Comparison of ENCODE assay signal across 10 cellular contexts in the genomic region with DNA sequence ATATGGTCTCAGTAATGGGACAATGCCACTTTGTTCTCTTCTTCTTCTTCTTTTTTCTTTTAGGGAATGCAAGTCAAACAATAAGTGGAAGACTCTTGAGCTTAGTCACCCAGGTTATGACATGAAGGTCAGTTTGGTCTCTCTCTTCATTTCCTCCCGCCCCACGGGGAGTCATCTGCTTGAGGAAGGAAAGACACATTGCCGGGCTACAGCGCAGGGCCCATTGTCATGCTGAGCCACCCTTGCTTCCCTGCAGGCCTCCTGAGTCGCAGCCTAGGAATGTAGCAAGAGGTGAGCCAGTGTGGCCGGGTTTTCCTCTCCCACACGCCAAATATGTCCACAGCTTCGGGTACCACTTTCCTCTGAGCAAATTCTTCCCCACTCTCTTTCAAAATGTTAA. TPM values are rescaled to one million over a fixed set of nuclear protein-coding genes. Genes with fewer than 3 reads are reported as not detected.
DNase-seq lines count a peak whose midpoint lies in the region; ATAC-seq and TF ChIP-seq lines count a peak whose summit lies in the region.
"Had no signal": no experiment of that assay in that cellular context is flagged by ENCODE, and none has a peak within 500 bp of the region (broad histone marks: within the 10 kb centered on the region; RNA-seq: fewer than 3 reads in every experiment).

No MANE protein-coding gene starts in this region.

- H3K4me1 ChIP-seq in right atrium auricular region = no peaks in the 10 kb centered on the region
- peaks cover 11% of the 10 kb centered on the region for H3K4me1 ChIP-seq in left ventricle myocardium inferior
- H3K4me1 ChIP-seq in upper lobe of right lung = peaks cover 12% of the 10 kb centered on the region

- no peaks in the 10 kb centered on the region for H3K9me3 ChIP-seq in right atrium auricular region
- no peaks in the 10 kb centered on the region for H3K9me3 ChIP-seq in T-helper 17 cell (ENCODE audit: control insufficient read depth, low read length, poor library complexity, severe bottlenecking)
- no peaks in the 10 kb centered on the region for H3K9me3 ChIP-seq in left ventricle myocardium inferior (replicated peaks)
- H3K9me3 ChIP-seq in upper lobe of right lung = no peaks in the 10 kb centered on the region

- H3K36me3 ChIP-seq in right atrium auricular region (no peaks in the 10 kb centered on the region), left ventricle myocardium inferior (no peaks in the 10 kb centered on the region), upper lobe of right lung (no peaks in the 10 kb centered on the region)

- peak overlapping the region; percentile 86 for H3K27ac Mint-ChIP-seq in T-helper 17 cell
- H3K27ac Mint-ChIP-seq: nephron; stimulated activated effector memory CD8-positive, alpha-beta T cell treated with anti-CD3 and anti-CD28 coated beads, Interleukin-12 subunit alpha, Interleukin-12 subunit beta, amount 100 ng/mL, for 72 hours had no signal

- H3K4me1 Mint-ChIP-seq in T-helper 17 cell = peaks cover 22% of the 10 kb centered on the region
- H3K4me1 Mint-ChIP-seq: nephron; stimulated activated effector memory CD8-positive, alpha-beta T cell treated with anti-CD3 and anti-CD28 coated beads, Interleukin-12 subunit alpha, Interleukin-12 subunit beta, amount 100 ng/mL, for 72 hours had no signal

- TF ChIP-seq CTCF in right atrium auricular region (IDR thresholded peaks at IDR 0.05) = no peak
- no peak for TF ChIP-seq CTCF in left ventricle myocardium inferior (IDR thresholded peaks at IDR 0.05; ENCODE audit: borderline replicate concordance)
- TF ChIP-seq CTCF in upper lobe of right lung (IDR thresholded peaks at IDR 0.05) = no peak

- peaks cover 3% of the 10 kb centered on the region for H3K36me3 Mint-ChIP-seq in T-helper 17 cell (ENCODE audit: low read depth)
- H3K36me3 Mint-ChIP-seq: stimulated activated effector memory CD8-positive, alpha-beta T cell treated with anti-CD3 and anti-CD28 coated beads, Interleukin-12 subunit alpha, Interleukin-12 subunit beta, amount 100 ng/mL, for 72 hours had no signal

- H3K27me3 ChIP-seq in right atrium auricular region (no peaks in the 10 kb centered on the region), left ventricle myocardium inferior (ENCODE audit: low read depth) (no peaks in the 10 kb centered on the region), upper lobe of right lung (no peaks in the 10 kb centered on the region)

- no peaks in the 10 kb centered on the region for H3K27me3 Mint-ChIP-seq in T-helper 17 cell

- ATAC-seq in Right ventricle myocardium inferior = no peak
- ATAC-seq in T-helper 17 cell = peak; percentile 4
- peak; percentile 82 for ATAC-seq in upper lobe of right lung
- ATAC-seq in HG03097 (IDR thresholded peaks at IDR 0.05; ENCODE audit: low FRiP score, unreplicated experiment) = no peak
- ATAC-seq: stimulated activated effector memory CD8-positive, alpha-beta T cell treated with anti-CD3 and anti-CD28 coated beads, Interleukin-12 subunit alpha, Interleukin-12 subunit beta, amount 100 ng/mL, for 72 hours had no signal

- no peak overlapping the region for H3K4me3 ChIP-seq in right atrium auricular region
- no peak overlapping the region for H3K4me3 ChIP-seq in left ventricle myocardium inferior
- no peak overlapping the region for H3K4me3 ChIP-seq in upper lobe of right lung

- intact Hi-C loops in Right ventricle myocardium inferior (cut with DNase I) = no loop called here
- intact Hi-C loops in left ventricle myocardium inferior (cut with micrococcal nuclease) = no loop called here
- intact Hi-C loops in upper lobe of right lung (cut with DNase I) = no loop called here

- H3K4me3 Mint-ChIP-seq in T-helper 17 cell = no peak overlapping the region
- H3K4me3 Mint-ChIP-seq: nephron; stimulated activated effector memory CD8-positive, alpha-beta T cell treated with anti-CD3 and anti-CD28 coated beads, Interleukin-12 subunit alpha, Interleukin-12 subunit beta, amount 100 ng/mL, for 72 hours had no signal

- H3K27ac ChIP-seq in right atrium auricular region = no peak overlapping the region
- peak overlapping the region; percentile 28 for H3K27ac ChIP-seq in left ventricle myocardium inferior (replicated peaks)
- no peak overlapping the region for H3K27ac ChIP-seq in upper lobe of right lung

- DNase-seq in Right ventricle myocardium inferior (ENCODE audit: missing footprints) = peak; percentile 81
- DNase-seq in right atrium auricular region (ENCODE audit: low spot score) = no peak
- no peak for DNase-seq in T-helper 17 cell
- DNase-seq in left ventricle myocardium inferior = peak; percentile 21
- DNase-seq in upper lobe of right lung = peak; percentile 68
- no peak for DNase-seq in hippocampal formation (lab: John Stamatoyannopoulos, UW)
- no peak for DNase-seq in NCI-H510A treated with DMSO at 0.1 percent for 48 hours (lab: John Stamatoyannopoulos, UW)

RNA-seq across cellular contexts. Expression of a gene that starts 47.6 kb away (rescaled TPM):
- total RNA-seq in Right ventricle myocardium inferior = 3.3 TPM
- 1 to 10 TPM; 3.3 to 4.9 TPM for total RNA-seq in right atrium auricular region
- 10 to 100 TPM; 19.7 to 34.3 TPM for total RNA-seq in T-helper 17 cell
- total RNA-seq in left ventricle myocardium inferior = 2.7 TPM
- 17.9 TPM for total RNA-seq in upper lobe of right lung

Comparison
In these comparisons a context has a peak if more than half of its experiments do, and no peak if none do; other contexts are left out.
1. DNase-seq: peak in Right ventricle myocardium inferior (single experiment), left ventricle myocardium inferior (single experiment) and upper lobe of right lung (single experiment); none in right atrium auricular region (single experiment), T-helper 17 cell (0 of 3), hippocampal formation (0 of 2) and NCI-H510A treated with DMSO at 0.1 percent for 48 hours (single experiment).
2. ATAC-seq: peak in T-helper 17 cell (single experiment) and upper lobe of right lung (single experiment); none in Right ventricle myocardium inferior (single experiment) and HG03097 (single experiment).